ENCODE assay signal across 26 cellular contexts in the genomic region with DNA sequence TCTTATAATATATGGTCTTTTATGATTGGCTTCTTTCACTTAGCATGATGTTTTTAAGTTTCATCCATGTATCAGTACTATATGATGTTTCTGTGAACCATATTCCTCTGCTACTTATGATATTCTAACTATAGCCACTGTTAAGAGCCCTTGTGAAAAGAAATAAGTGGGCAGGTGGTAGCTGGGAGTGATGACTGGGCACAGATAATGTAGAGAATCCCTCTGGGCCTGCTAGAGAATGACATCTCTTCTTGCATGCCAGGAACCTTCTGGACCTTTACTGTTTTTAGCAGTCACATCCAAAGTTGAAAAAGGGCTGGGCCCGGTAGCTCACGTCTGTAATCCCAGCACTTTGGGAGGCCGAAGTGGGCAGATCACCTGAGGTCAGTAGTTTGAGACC.
"Had no signal": no experiment of that assay in that cellular context is flagged by ENCODE, and none has a peak within 500 bp of the region (broad histone marks: within the 10 kb centered on the region; RNA-seq: fewer than 3 reads in every experiment).

No MANE protein-coding gene starts in this region.

- H3K9me3 ChIP-seq: esophagus squamous epithelium, ovary, psoas muscle, right lobe of liver, thoracic aorta, tibial nerve, upper lobe of left lung had no signal

- H3K27ac ChIP-seq: coronary artery, esophagus squamous epithelium, ovary, psoas muscle, right lobe of liver, thoracic aorta, tibial nerve, upper lobe of left lung had no signal

- H3K4me3 ChIP-seq: coronary artery, esophagus squamous epithelium, lung, ovary, psoas muscle, right lobe of liver, thoracic aorta, tibial nerve, upper lobe of left lung had no signal

- H3K27me3 ChIP-seq: esophagus squamous epithelium, ovary, right lobe of liver, tibial nerve, upper lobe of left lung had no signal

- H3K36me3 ChIP-seq: ovary had no signal

- DNase-seq: dermis blood vessel endothelial cell; effector memory CD4-positive, alpha-beta T cell; erythroblast; esophagus squamous epithelium; foreskin melanocyte; glutamatergic neuron; hypothalamus; immature natural killer cell; islet precursor cell; kidney glomerular epithelial cell; left colon; natural killer cell; occipital lobe; ovary; posterior cingulate gyrus; psoas muscle; right lobe of liver; small intestine; stimulated activated CD4-positive, alpha-beta T cell treated with anti-CD3 and anti-CD28 coated beads, Interleukin-15, amount 100 ng/mL, for 24 hours; stimulated activated CD4-positive, alpha-beta T cell treated with anti-CD3 and anti-CD28 coated beads, Interleukin-2, amount 100 ng/mL, for 48 hours; stimulated activated naive B cell treated with anti-CD40 and anti-IgM and Interleukin-4, amounts not matched to agents 10 μg/mL and 1 μg/mL and 100 μg/mL, for 72 hours; upper lobe of left lung had no signal

- ATAC-seq: left colon; natural killer cell; psoas muscle; right lobe of liver; stimulated activated naive B cell treated with anti-CD40 and anti-IgM and Interleukin-4, amounts not matched to agents 10 μg/mL and 1 μg/mL and 100 μg/mL, for 72 hours had no signal

- H3K4me1 ChIP-seq: right lobe of liver had no signal
